Comparison of ENCODE assay signal across 13 cellular contexts in genomic region chr3:65979152-65979551, GRCh38. TPM values are rescaled to one million over a fixed set of nuclear protein-coding genes. Genes with fewer than 3 reads are reported as not detected.
DNase-seq lines count a peak whose midpoint lies in the region; ATAC-seq and TF ChIP-seq lines count a peak whose summit lies in the region.
"Had no signal": no experiment of that assay in that cellular context is flagged by ENCODE, and none has a peak within 500 bp of the region (broad histone marks: within the 10 kb centered on the region; RNA-seq: fewer than 3 reads in every experiment).

No MANE protein-coding gene starts in this region.

- peaks cover 14% of the 10 kb centered on the region for H3K36me3 Mint-ChIP-seq in progenitor cell of endocrine pancreas (ENCODE audit: insufficient read depth)
- no peaks in the 10 kb centered on the region for H3K36me3 Mint-ChIP-seq in activated naive CD8-positive, alpha-beta T cell treated with anti-CD3 and anti-CD28 coated beads, Interleukin-2, amount 50 U/mL, for 24 hours (ENCODE audit: low read depth)
- H3K36me3 Mint-ChIP-seq: activated naive CD8-positive, alpha-beta T cell had no signal

- in situ Hi-C loops in astrocyte of the cerebellum (cut with HindIII; ENCODE audit: low sequenced_read_pairs) = loop anchor here (5.0 kb wide), 1 partner anchor 43 kb away; no protein-coding TSS in a partner anchor

- H3K9me3 Mint-ChIP-seq in progenitor cell of endocrine pancreas (ENCODE audit: low read depth) = no peaks in the 10 kb centered on the region
- peaks cover 9% of the 10 kb centered on the region for H3K9me3 Mint-ChIP-seq in activated naive CD8-positive, alpha-beta T cell treated with anti-CD3 and anti-CD28 coated beads, Interleukin-2, amount 50 U/mL, for 24 hours

- peak overlapping the region; percentile 36 to 75 (median 64) for H3K4me2 ChIP-seq in BLaER1 treated with 17β-estradiol and CSF1 and Interleukin-3, amounts not matched to agents 10 nM and 100 nM

- no peaks in the 10 kb centered on the region for H3K27me3 Mint-ChIP-seq in progenitor cell of endocrine pancreas
- no peaks in the 10 kb centered on the region for H3K27me3 Mint-ChIP-seq in activated naive CD8-positive, alpha-beta T cell treated with anti-CD3 and anti-CD28 coated beads, Interleukin-2, amount 50 U/mL, for 24 hours
- H3K27me3 Mint-ChIP-seq: activated naive CD8-positive, alpha-beta T cell; effector memory CD8-positive, alpha-beta T cell had no signal

- no peak for ATAC-seq in HG03520 (IDR thresholded peaks at IDR 0.05; ENCODE audit: unreplicated experiment)
- ATAC-seq in activated naive CD8-positive, alpha-beta T cell treated with anti-CD3 and anti-CD28 coated beads, Interleukin-2, amount 50 U/mL, for 24 hours = no peak
- ATAC-seq: effector memory CD8-positive, alpha-beta T cell; GM12878; naive thymus-derived CD4-positive, alpha-beta T cell had no signal

- H3K4me1 ChIP-seq in BLaER1 treated with 17β-estradiol and CSF1 and Interleukin-3, amounts not matched to agents 10 nM and 100 nM = peaks cover 13 to 21% (median 16%) of the 10 kb centered on the region in 10 experiments

- no peaks in the 10 kb centered on the region for H3K36me3 ChIP-seq in BLaER1 treated with 17β-estradiol and CSF1 and Interleukin-3, amounts not matched to agents 10 nM and 100 nM

- no peak overlapping the region for H3K4me3 ChIP-seq in BLaER1 treated with 17β-estradiol and CSF1 and Interleukin-3, amounts not matched to agents 10 nM and 100 nM
- H3K4me3 ChIP-seq in astrocyte of the cerebellum (ENCODE audit: low read depth, low read length) = no peak overlapping the region
- H3K4me3 ChIP-seq: GM12878 had no signal

- H3K9ac ChIP-seq in BLaER1 treated with 17β-estradiol and CSF1 and Interleukin-3, amounts not matched to agents 10 nM and 100 nM = no peak overlapping the region

- no peak overlapping the region for H3K4me3 Mint-ChIP-seq in progenitor cell of endocrine pancreas (ENCODE audit: low read depth)
- H3K4me3 Mint-ChIP-seq in activated naive CD8-positive, alpha-beta T cell treated with anti-CD3 and anti-CD28 coated beads, Interleukin-2, amount 50 U/mL, for 24 hours = no peak overlapping the region
- H3K4me3 Mint-ChIP-seq: activated naive CD8-positive, alpha-beta T cell; effector memory CD8-positive, alpha-beta T cell; naive thymus-derived CD4-positive, alpha-beta T cell had no signal

- H3K9me3 ChIP-seq in BLaER1 treated with 17β-estradiol and CSF1 and Interleukin-3, amounts not matched to agents 10 nM and 100 nM (replicated peaks in 1 of 11) = peaks cover 0 to 3% (median 0%) of the 10 kb centered on the region in 11 experiments; a peak in 1 of 22 replicates

- DNase-seq in astrocyte of the cerebellum (ENCODE audit: low read depth) = peak; percentile 57
- DNase-seq in globus pallidus (ENCODE audit: low spot score) = peak; percentile 22
- no peak for DNase-seq in progenitor cell of endocrine pancreas (ENCODE audit: low spot score, unreplicated experiment)
- DNase-seq in HUDEP-2 (lab: John Stamatoyannopoulos, UW; ENCODE audit: unreplicated experiment in 76 of 76) = no peak
- DNase-seq in activated naive CD4-positive, alpha-beta T cell treated with Interleukin-2 at 50 U/mL for 16 hours = no peak
- DNase-seq in activated naive CD8-positive, alpha-beta T cell treated with anti-CD3 and anti-CD28 coated beads, Interleukin-2, amount 50 U/mL, for 24 hours = no peak
- DNase-seq: effector memory CD8-positive, alpha-beta T cell; naive thymus-derived CD4-positive, alpha-beta T cell; T1000 had no signal

- 0 out of 22 replicates have a peak overlapping the region, but pooled peaks of 2 of the 11 experiments have one; percentile 8 to 11 for H3K27ac ChIP-seq in BLaER1 treated with 17β-estradiol and CSF1 and Interleukin-3, amounts not matched to agents 10 nM and 100 nM

- H3K27ac Mint-ChIP-seq in progenitor cell of endocrine pancreas = peak overlapping the region; percentile 35
- H3K27ac Mint-ChIP-seq in activated naive CD8-positive, alpha-beta T cell treated with anti-CD3 and anti-CD28 coated beads, Interleukin-2, amount 50 U/mL, for 24 hours = no peak overlapping the region
- H3K27ac Mint-ChIP-seq: activated naive CD8-positive, alpha-beta T cell; effector memory CD8-positive, alpha-beta T cell; naive thymus-derived CD4-positive, alpha-beta T cell had no signal

- H3K4me1 Mint-ChIP-seq in progenitor cell of endocrine pancreas (ENCODE audit: low read depth) = peaks cover 10% of the 10 kb centered on the region
- no peaks in the 10 kb centered on the region for H3K4me1 Mint-ChIP-seq in activated naive CD8-positive, alpha-beta T cell treated with anti-CD3 and anti-CD28 coated beads, Interleukin-2, amount 50 U/mL, for 24 hours
- H3K4me1 Mint-ChIP-seq: naive thymus-derived CD4-positive, alpha-beta T cell had no signal

- TF ChIP-seq CTCF in astrocyte of the cerebellum (IDR thresholded peaks at IDR 0.05; ENCODE audit: low read depth, low read length, missing control alignments) = no peak
- TF ChIP-seq CTCF in progenitor cell of endocrine pancreas (IDR thresholded peaks at IDR 0.05; ENCODE audit: unreplicated experiment) = no peak

- no peaks in the 10 kb centered on the region for H4K20me1 ChIP-seq in BLaER1 treated with 17β-estradiol and CSF1 and Interleukin-3, amounts not matched to agents 10 nM and 100 nM

- H3K27me3 ChIP-seq in BLaER1 treated with 17β-estradiol and CSF1 and Interleukin-3, amounts not matched to agents 10 nM and 100 nM = no peaks in the 10 kb centered on the region

RNA-seq across cellular contexts. Expression of gene MAGI1, which starts 59.6 kb away (rescaled TPM):
- 142 and 150 TPM in 2 replicates for total RNA-seq in progenitor cell of endocrine pancreas

Comparison
In these comparisons a context has a peak if more than half of its experiments do, and no peak if none do; other contexts are left out.
1. DNase-seq: peak in astrocyte of the cerebellum (single experiment) and globus pallidus (single experiment); none in progenitor cell of endocrine pancreas (single experiment), HUDEP-2 (0 of 76), activated naive CD4-positive, alpha-beta T cell treated with Interleukin-2 at 50 U/mL for 16 hours (single experiment) and activated naive CD8-positive, alpha-beta T cell treated with anti-CD3 and anti-CD28 coated beads, Interleukin-2, amount 50 U/mL, for 24 hours (single experiment).